8 cellular contexts compared by ENCODE assay signal in the genomic region with DNA sequence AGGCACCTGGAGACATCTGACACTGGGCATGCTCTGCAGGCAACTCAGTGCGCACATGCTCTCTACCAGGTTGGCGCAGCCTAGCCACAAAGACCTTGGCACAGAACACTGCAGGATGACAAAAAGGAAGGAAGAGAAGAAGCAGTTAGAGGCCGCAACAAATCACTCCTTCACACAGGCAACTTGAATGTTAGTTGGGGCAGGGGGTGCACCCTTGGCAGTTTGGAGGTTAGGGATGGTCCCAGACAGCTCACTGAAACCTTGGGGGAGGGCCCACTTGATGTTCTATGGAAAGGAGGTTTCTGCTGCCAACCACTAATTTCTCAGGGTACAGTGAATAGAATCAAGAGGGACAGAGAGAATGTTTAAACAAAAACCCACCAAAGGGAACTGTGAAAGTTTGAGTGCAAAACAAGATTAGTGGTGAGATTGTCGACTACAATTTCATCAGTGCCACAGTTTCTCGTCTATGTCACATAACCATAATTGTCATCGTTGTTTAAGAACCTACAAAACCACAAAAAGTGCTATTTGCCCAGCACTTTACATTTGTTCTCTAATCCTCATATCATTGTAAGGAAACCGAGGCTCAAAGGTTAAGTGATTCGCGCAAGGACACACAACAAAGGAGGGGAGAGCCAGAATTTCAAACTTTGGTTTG. TPM values are rescaled to one million over a fixed set of nuclear protein-coding genes. Genes with fewer than 3 reads are reported as not detected.
DNase-seq lines count a peak whose midpoint lies in the region; ATAC-seq and TF ChIP-seq lines count a peak whose summit lies in the region.

No MANE protein-coding gene starts in this region.

- H3K27ac ChIP-seq in heart left ventricle = peak overlapping the region in 4 of 12 donors; percentile 3 to 58 (median 18)

- peak; percentile 25 for DNase-seq in NCI-H2196 (lab: John Stamatoyannopoulos, UW; ENCODE audit: unreplicated experiment)
- DNase-seq in NCI-H2196 treated with DMSO at 0.1 percent for 48 hours (lab: John Stamatoyannopoulos, UW; ENCODE audit: unreplicated experiment) = no peak
- peak; percentile 77 for DNase-seq in T-helper 2 cell treated with Interferon-gamma antibody and Interleukin-4, amounts not matched to agents 5 μg/mL and 100 μg/mL, for 36 hours (ENCODE audit: low spot score)
- DNase-seq in heart left ventricle = no peak
- peak; percentile 75 for DNase-seq in stimulated activated naive B cell treated with anti-CD40 and anti-IgM and Interleukin-4, amounts not matched to agents 10 μg/mL and 1 μg/mL and 100 μg/mL, for 72 hours
- no peak for DNase-seq in EL

- no peak for TF ChIP-seq POLR2A in heart left ventricle (IDR thresholded peaks at IDR 0.05)

- H3K36me3 ChIP-seq in heart left ventricle = peaks cover 0 to 5% (median 0%) of the 10 kb centered on the region in 9 donors

- H3K9me3 ChIP-seq in heart left ventricle = no peaks in the 10 kb centered on the region

- no peak overlapping the region for H3K4me3 ChIP-seq in heart left ventricle

- peak overlapping the region; percentile 64 for H3K27ac Mint-ChIP-seq in T-helper 2 cell treated with Interferon-gamma antibody and Interleukin-4, amounts not matched to agents 5 μg/mL and 100 μg/mL, for 36 hours
- H3K27ac Mint-ChIP-seq in stimulated activated naive B cell treated with anti-CD40 and anti-IgM and Interleukin-4, amounts not matched to agents 10 μg/mL and 1 μg/mL and 100 μg/mL, for 72 hours = peak overlapping the region; percentile 84

- no peaks in the 10 kb centered on the region for H3K27me3 ChIP-seq in heart left ventricle

- H3K4me1 ChIP-seq in heart left ventricle = peaks cover 7 to 93% (median 66%) of the 10 kb centered on the region in 12 donors

- intact Hi-C loops in heart left ventricle (cut with DNase I) = loop anchor here in 1 of 10 donors (10.0 kb wide), 1 partner anchor 47 kb away; the partner anchor contains the start of gene FBXW11

- H3K9me3 Mint-ChIP-seq in T-helper 2 cell treated with Interferon-gamma antibody and Interleukin-4, amounts not matched to agents 5 μg/mL and 100 μg/mL, for 36 hours = no peaks in the 10 kb centered on the region
- H3K9me3 Mint-ChIP-seq in stimulated activated naive B cell treated with anti-CD40 and anti-IgM and Interleukin-4, amounts not matched to agents 10 μg/mL and 1 μg/mL and 100 μg/mL, for 72 hours = no peaks in the 10 kb centered on the region

- peaks cover 26% of the 10 kb centered on the region for H3K4me1 Mint-ChIP-seq in T-helper 2 cell treated with Interferon-gamma antibody and Interleukin-4, amounts not matched to agents 5 μg/mL and 100 μg/mL, for 36 hours (ENCODE audit: low read depth)
- peaks cover 33 to 87% of the 10 kb centered on the region in 2 donors for H3K4me1 Mint-ChIP-seq in stimulated activated naive B cell treated with anti-CD40 and anti-IgM and Interleukin-4, amounts not matched to agents 10 μg/mL and 1 μg/mL and 100 μg/mL, for 72 hours

- H3K4me3 Mint-ChIP-seq in T-helper 2 cell treated with Interferon-gamma antibody and Interleukin-4, amounts not matched to agents 5 μg/mL and 100 μg/mL, for 36 hours = peak overlapping the region; percentile 50
- peak overlapping the region; percentile 49 to 70 for H3K4me3 Mint-ChIP-seq in stimulated activated naive B cell treated with anti-CD40 and anti-IgM and Interleukin-4, amounts not matched to agents 10 μg/mL and 1 μg/mL and 100 μg/mL, for 72 hours

- no peaks in the 10 kb centered on the region for H3K36me3 Mint-ChIP-seq in T-helper 2 cell treated with Interferon-gamma antibody and Interleukin-4, amounts not matched to agents 5 μg/mL and 100 μg/mL, for 36 hours (ENCODE audit: low read depth)
- peaks cover 10 to 12% of the 10 kb centered on the region in 2 donors for H3K36me3 Mint-ChIP-seq in stimulated activated naive B cell treated with anti-CD40 and anti-IgM and Interleukin-4, amounts not matched to agents 10 μg/mL and 1 μg/mL and 100 μg/mL, for 72 hours

- 77 to 81% (median 80%) methylated on average over 9 of the region's 9 CpGs for WGBS in heart left ventricle, 4 donors

- peak in 3 of 4 donors; percentile 44 to 61 (median 51) for ATAC-seq in heart left ventricle
- peak; percentile 83 to 86 for ATAC-seq in stimulated activated naive B cell treated with anti-CD40 and anti-IgM and Interleukin-4, amounts not matched to agents 10 μg/mL and 1 μg/mL and 100 μg/mL, for 72 hours (replicated peaks)
- ATAC-seq in GM19452 (IDR thresholded peaks at IDR 0.05; ENCODE audit: unreplicated experiment) = no peak
- ATAC-seq in HG03439 (IDR thresholded peaks at IDR 0.05; ENCODE audit: unreplicated experiment) = no peak

- no peak for TF ChIP-seq CTCF in heart left ventricle (IDR thresholded peaks at IDR 0.05)

- no peaks in the 10 kb centered on the region for H3K27me3 Mint-ChIP-seq in T-helper 2 cell treated with Interferon-gamma antibody and Interleukin-4, amounts not matched to agents 5 μg/mL and 100 μg/mL, for 36 hours (ENCODE audit: low read depth)
- H3K27me3 Mint-ChIP-seq in stimulated activated naive B cell treated with anti-CD40 and anti-IgM and Interleukin-4, amounts not matched to agents 10 μg/mL and 1 μg/mL and 100 μg/mL, for 72 hours = no peaks in the 10 kb centered on the region

RNA-seq across cellular contexts. Expression of gene FBXW11, which starts 48.7 kb away (rescaled TPM):
- 100 to 1,000 TPM in 2 of 9 donors, 10 to 100 TPM in 7; 63.2 to 110 (median 85.5) TPM for total RNA-seq in heart left ventricle
- 10 to 100 TPM in 1 of 2 donors, 1 to 10 TPM in 1; 7.8 to 50.5 TPM for polyA plus RNA-seq in heart left ventricle

Comparison
In these comparisons a context has a peak if more than half of its experiments do, and no peak if none do; other contexts are left out.
1. DNase-seq: peak in NCI-H2196 (single experiment), T-helper 2 cell treated with Interferon-gamma antibody and Interleukin-4, amounts not matched to agents 5 μg/mL and 100 μg/mL, for 36 hours (single experiment) and stimulated activated naive B cell treated with anti-CD40 and anti-IgM and Interleukin-4, amounts not matched to agents 10 μg/mL and 1 μg/mL and 100 μg/mL, for 72 hours (single experiment); none in NCI-H2196 treated with DMSO at 0.1 percent for 48 hours (single experiment), heart left ventricle (0 of 5) and EL (single experiment).
2. ATAC-seq: peak in heart left ventricle (3 of 4) and stimulated activated naive B cell treated with anti-CD40 and anti-IgM and Interleukin-4, amounts not matched to agents 10 μg/mL and 1 μg/mL and 100 μg/mL, for 72 hours (2 of 2); none in GM19452 (single experiment) and HG03439 (single experiment).